Comparison of ENCODE assay signal across 7 cellular contexts in genomic region chr15:66356069-66356358, GRCh38. TPM values are rescaled to one million over a fixed set of nuclear protein-coding genes. Genes with fewer than 3 reads are reported as not detected.
DNase-seq lines count a peak whose midpoint lies in the region; ATAC-seq and TF ChIP-seq lines count a peak whose summit lies in the region.

No MANE protein-coding gene starts in this region.

- POLR2A ChIA-PET in Panc1 (lab: Charles Lee): interaction anchor here (1.2 kb wide), 1 partner anchor 141 kb away, joined by 5 read pairs; the partner anchor contains the start of gene SNAPC5

- no peak for TF ChIP-seq CTCF in Panc1 (IDR thresholded peaks at IDR 0.05)
- no peak for TF ChIP-seq CTCF in fibroblast of pulmonary artery (IDR thresholded peaks at IDR 0.05; ENCODE audit: low read length, missing control alignments)
- no peak for TF ChIP-seq CTCF in GM20000 (IDR thresholded peaks at IDR 0.05; ENCODE audit: extremely low read depth, missing control alignments)

- H3K4me3 ChIP-seq in Panc1 (ENCODE audit: low read depth in 2 of 2, low read length in 2 of 2) (peak overlapping the region; percentile 78 to 99), fibroblast of pulmonary artery (replicated peaks; ENCODE audit: low read depth, low read length) (peak overlapping the region; percentile 87), skin epidermis (peak overlapping the region; percentile 50 to 71 (median 61))

- H3K4me1 ChIP-seq in Panc1 (ENCODE audit: control insufficient read depth, insufficient read depth, low read length): no peaks in the 10 kb centered on the region

- CTCF ChIA-PET in Panc1 (lab: Charles Lee): no interaction called here

- in situ Hi-C loops in Panc1 (cut with HindIII; ENCODE audit: low pct_unique_long_range_greater_than_20kb, low sequenced_read_pairs): no loop called here

- H3K36me3 ChIP-seq in Panc1 (ENCODE audit: control insufficient read depth, insufficient read depth, low read length): no peaks in the 10 kb centered on the region

- peak overlapping the region; percentile 73 for H3K27ac ChIP-seq in Panc1 (ENCODE audit: low read length)
- peak overlapping the region in 20 of 21 experiments; percentile 43 to 89 (median 76) for H3K27ac ChIP-seq in skin epidermis

- ATAC-seq in GM21447 (IDR thresholded peaks at IDR 0.05; ENCODE audit: unreplicated experiment) (peak; percentile 11), Panc1 (no peak), GM19351 (IDR thresholded peaks at IDR 0.05; ENCODE audit: unreplicated experiment) (no peak)

- BruUV-seq in Panc1 (replicated peaks; lab: Mats Ljungman, UMichigan): TSS peak; percentile 92

- intact Hi-C loops in Panc1 (cut with micrococcal nuclease; ENCODE audit: unreplicated experiment): no loop called here

- no peaks in the 10 kb centered on the region for H3K9me3 ChIP-seq in Panc1 (ENCODE audit: control insufficient read depth, insufficient read depth, low read depth, low read length)

- H3K27me3 ChIP-seq in Panc1 (ENCODE audit: control insufficient read depth, insufficient read depth, low read length): no peaks in the 10 kb centered on the region

- DNase-seq in Panc1 (ENCODE audit: low read depth, low spot score): no peak
- DNase-seq in fibroblast of pulmonary artery (ENCODE audit: low read depth): no peak
- no peak for DNase-seq in NCI-H2029 treated with DMSO at 0.1 percent for 48 hours (lab: John Stamatoyannopoulos, UW)
- no peak for DNase-seq in GM20000 (ENCODE audit: low spot score)

RNA-seq across cellular contexts. Expression of gene TIPIN, which starts 0.5 kb away (rescaled TPM):
- 19.7 TPM for total RNA-seq in Panc1 (2021; ENCODE audit: unreplicated experiment)
- polyA plus RNA-seq in Panc1 (2012; ENCODE audit: insufficient read length): 9.9 TPM

RNA-seq across cellular contexts. Expression of gene MAP2K1, which starts 30.7 kb away (rescaled TPM):
- 67.9 TPM for total RNA-seq in Panc1 (2021; ENCODE audit: unreplicated experiment)
- polyA plus RNA-seq in Panc1 (2012; ENCODE audit: insufficient read length): 76.6 TPM
